Comparison of ENCODE assay signal across 14 cellular contexts in genomic region chr2:20551231-20551944, GRCh38.
DNase-seq lines count a peak whose midpoint lies in the region; ATAC-seq and TF ChIP-seq lines count a peak whose summit lies in the region.
"Had no signal": no experiment of that assay in that cellular context is flagged by ENCODE, and none has a peak within 500 bp of the region (broad histone marks: within the 10 kb centered on the region; RNA-seq: fewer than 3 reads in every experiment).

No MANE protein-coding gene starts in this region.

- H3K9me3 ChIP-seq in BLaER1 (no peaks in the 10 kb centered on the region), SJCRH30 (replicated peaks) (no peaks in the 10 kb centered on the region)

- H3K27me3 ChIP-seq in BLaER1 (no peaks in the 10 kb centered on the region), SJCRH30 (no peaks in the 10 kb centered on the region)
- H3K27me3 ChIP-seq: cardiac muscle cell had no signal

- no peak for TF ChIP-seq POLR2A in lower leg skin (IDR thresholded peaks at IDR 0.05)

- WGBS in lower leg skin, 2 donors = 53 to 57% methylated on average over 9 of the region's 9 CpGs

- H3K27ac ChIP-seq in BLaER1 (no peak overlapping the region), SJCRH30 (peak overlapping the region; percentile 88)
- H3K27ac ChIP-seq: cardiac muscle cell had no signal

- no peak for TF ChIP-seq CTCF in lower leg skin (IDR thresholded peaks at IDR 0.05)

- ATAC-seq in left ventricle myocardium superior = peak; percentile 87
- ATAC-seq: activated T-helper 17 cell treated with anti-CD3 and anti-CD28 coated beads, Interleukin-2, amount 50 U/mL, for 72 hours; natural killer cell had no signal

- no peaks in the 10 kb centered on the region for H4K20me1 ChIP-seq in BLaER1

- no peak overlapping the region for H3K4me3 ChIP-seq in BLaER1
- H3K4me3 ChIP-seq in SJCRH30 = peak overlapping the region; percentile 10
- no peak overlapping the region for H3K4me3 ChIP-seq in lower leg skin (ENCODE audit: low read depth, poor library complexity, severe bottlenecking)
- H3K4me3 ChIP-seq: cardiac muscle cell had no signal

- H3K36me3 ChIP-seq in BLaER1 = no peaks in the 10 kb centered on the region
- no peaks in the 10 kb centered on the region for H3K36me3 ChIP-seq in SJCRH30
- H3K36me3 ChIP-seq: cardiac muscle cell had no signal

- intact Hi-C loops in left ventricle myocardium superior (cut with micrococcal nuclease) = no loop called here
- intact Hi-C loops in posterior vena cava (cut with DNase I) = no loop called here
- intact Hi-C loops in lower leg skin (cut with DNase I; ENCODE audit: low total_unique reads) = no loop called here

- DNase-seq in SJCRH30 (peak; percentile 97 to 98), left ventricle myocardium superior (peak; percentile 68), posterior vena cava (ENCODE audit: low spot score) (peak; percentile 62), NCI-H2227 (lab: John Stamatoyannopoulos, UW; ENCODE audit: unreplicated experiment) (no peak), germinal center (ENCODE audit: low spot score) (no peak), lower leg skin (ENCODE audit: low spot score in 2 of 2) (no peak)
- DNase-seq in activated effector memory CD4-positive, alpha-beta T cell treated with anti-CD3 and anti-CD28 coated beads, Interleukin-2, amount 50 U/mL, for 16 hours = no peak
- DNase-seq: activated CD4-positive, alpha-beta T cell treated with anti-CD3 and anti-CD28 coated beads for 4 hours; GDM1; natural killer cell; stimulated activated CD4-positive, alpha-beta T cell treated with anti-CD3 and anti-CD28 coated beads, Interleukin-1b, Interleukin-23, amount 100 ng/mL, for 48 hours had no signal

- H3K4me1 ChIP-seq in BLaER1 (peaks cover 47% of the 10 kb centered on the region), SJCRH30 (peaks cover 22% of the 10 kb centered on the region)

- H3K9ac ChIP-seq in BLaER1 = no peak overlapping the region

- peak overlapping the region; percentile 45 for H3K4me2 ChIP-seq in BLaER1

Comparison
In these comparisons a context has a peak if more than half of its experiments do, and no peak if none do; other contexts are left out.
1. DNase-seq: peak in SJCRH30 (2 of 2), left ventricle myocardium superior (single experiment) and posterior vena cava (single experiment); none in activated effector memory CD4-positive, alpha-beta T cell treated with anti-CD3 and anti-CD28 coated beads, Interleukin-2, amount 50 U/mL, for 16 hours (single experiment), NCI-H2227 (single experiment), germinal center (single experiment) and lower leg skin (0 of 2).